ENCODE assay signal across 25 cellular contexts in genomic region chr14:104286496-104286895, GRCh38.
"Had no signal": no experiment of that assay in that cellular context is flagged by ENCODE, and none has a peak within 500 bp of the region (broad histone marks: within the 10 kb centered on the region; RNA-seq: fewer than 3 reads in every experiment).

No MANE protein-coding gene starts in this region.

- DNase-seq: activated CD4-positive, alpha-beta T cell treated with anti-CD3 and anti-CD28 coated beads for 36 hours; activated CD4-positive, CD25-positive, alpha-beta regulatory T cell; activated CD8-positive, alpha-beta memory T cell treated with anti-CD3 and anti-CD28 coated beads, Interleukin-2, amount 10 ng/mL, durations not matched to agents 7 days and 5 days; activated CD8-positive, alpha-beta T cell treated with anti-CD3 and anti-CD28 coated beads, Interleukin-2, amount 10 ng/mL, durations not matched to agents 7 days and 5 days; activated naive CD4-positive, alpha-beta T cell; activated T-cell treated with anti-CD3 and anti-CD28 coated beads, Interleukin-2, amount 50 U/mL, for 72 hours; anterior cingulate cortex; cerebellar nuclear complex; effector memory CD4-positive, alpha-beta T cell; gastrocnemius medialis; hypothalamus; immature natural killer cell; stimulated activated CD4-positive, alpha-beta T cell treated with anti-CD3 and anti-CD28 coated beads, Interleukin-2, amount 100 ng/mL, for 48 hours; stimulated activated naive CD4-positive, alpha-beta T cell treated with Interleukin-2 at 50 U/mL for 16 hours; T-cell had no signal

- H3K9me3 ChIP-seq: body of pancreas, gastrocnemius medialis, ovary, prostate gland, tibial nerve had no signal

- ATAC-seq: activated CD4-positive, alpha-beta T cell treated with anti-CD3 and anti-CD28 coated beads for 36 hours; activated CD8-positive, alpha-beta memory T cell treated with anti-CD3 and anti-CD28 coated beads, Interleukin-2, amount 10 ng/mL, durations not matched to agents 7 days and 5 days; activated CD8-positive, alpha-beta T cell treated with anti-CD3 and anti-CD28 coated beads, Interleukin-2, amount 10 ng/mL, durations not matched to agents 7 days and 5 days; activated T-cell treated with anti-CD3 and anti-CD28 coated beads, Interleukin-2, amount 50 U/mL, for 72 hours; body of pancreas; gastrocnemius medialis; left lobe of liver; T-cell had no signal

- H3K27ac Mint-ChIP-seq: activated CD4-positive, alpha-beta T cell treated with anti-CD3 and anti-CD28 coated beads for 36 hours; activated CD8-positive, alpha-beta memory T cell treated with anti-CD3 and anti-CD28 coated beads, Interleukin-2, amount 10 ng/mL, durations not matched to agents 7 days and 5 days; activated CD8-positive, alpha-beta T cell treated with anti-CD3 and anti-CD28 coated beads, Interleukin-2, amount 10 ng/mL, durations not matched to agents 7 days and 5 days; activated naive CD8-positive, alpha-beta T cell; activated T-cell treated with anti-CD3 and anti-CD28 coated beads, Interleukin-2, amount 50 U/mL, for 72 hours; immature natural killer cell; nephron; T-cell; T-helper 2 cell treated with Interferon-gamma antibody and Interleukin-4, amounts not matched to agents 5 μg/mL and 100 μg/mL, for 36 hours had no signal

- H3K4me1 Mint-ChIP-seq: activated CD4-positive, alpha-beta T cell treated with anti-CD3 and anti-CD28 coated beads for 36 hours; activated CD8-positive, alpha-beta memory T cell treated with anti-CD3 and anti-CD28 coated beads, Interleukin-2, amount 10 ng/mL, durations not matched to agents 7 days and 5 days; immature natural killer cell; T-cell had no signal

- H3K36me3 Mint-ChIP-seq: activated CD8-positive, alpha-beta memory T cell treated with anti-CD3 and anti-CD28 coated beads, Interleukin-2, amount 10 ng/mL, durations not matched to agents 7 days and 5 days; activated naive CD8-positive, alpha-beta T cell; immature natural killer cell; T-cell had no signal

- H3K27me3 Mint-ChIP-seq: activated CD4-positive, alpha-beta T cell treated with anti-CD3 and anti-CD28 coated beads for 36 hours; activated CD8-positive, alpha-beta memory T cell treated with anti-CD3 and anti-CD28 coated beads, Interleukin-2, amount 10 ng/mL, durations not matched to agents 7 days and 5 days; activated naive CD8-positive, alpha-beta T cell; T-cell had no signal

- H3K4me1 ChIP-seq: gastrocnemius medialis, tibial nerve had no signal

- H3K9me3 Mint-ChIP-seq: immature natural killer cell, nephron had no signal

- H3K36me3 ChIP-seq: gastrocnemius medialis, ovary, prostate gland, tibial nerve had no signal

- H3K4me3 Mint-ChIP-seq: activated CD4-positive, alpha-beta T cell treated with anti-CD3 and anti-CD28 coated beads for 36 hours; activated CD8-positive, alpha-beta memory T cell treated with anti-CD3 and anti-CD28 coated beads, Interleukin-2, amount 10 ng/mL, durations not matched to agents 7 days and 5 days; activated CD8-positive, alpha-beta T cell treated with anti-CD3 and anti-CD28 coated beads, Interleukin-2, amount 10 ng/mL, durations not matched to agents 7 days and 5 days; activated naive CD8-positive, alpha-beta T cell; activated T-cell treated with anti-CD3 and anti-CD28 coated beads, Interleukin-2, amount 50 U/mL, for 72 hours; immature natural killer cell; nephron; T-cell; T-helper 2 cell treated with Interferon-gamma antibody and Interleukin-4, amounts not matched to agents 5 μg/mL and 100 μg/mL, for 36 hours had no signal

- H3K27ac ChIP-seq: body of pancreas, coronary artery, dorsolateral prefrontal cortex, gastrocnemius medialis, ovary, prostate gland, tibial nerve had no signal

- H3K4me3 ChIP-seq: body of pancreas, coronary artery, dorsolateral prefrontal cortex, gastrocnemius medialis, ovary, prostate gland, tibial nerve had no signal

- H3K27me3 ChIP-seq: body of pancreas, ovary had no signal
